Comparison of ENCODE assay signal across 8 cellular contexts in the genomic region with DNA sequence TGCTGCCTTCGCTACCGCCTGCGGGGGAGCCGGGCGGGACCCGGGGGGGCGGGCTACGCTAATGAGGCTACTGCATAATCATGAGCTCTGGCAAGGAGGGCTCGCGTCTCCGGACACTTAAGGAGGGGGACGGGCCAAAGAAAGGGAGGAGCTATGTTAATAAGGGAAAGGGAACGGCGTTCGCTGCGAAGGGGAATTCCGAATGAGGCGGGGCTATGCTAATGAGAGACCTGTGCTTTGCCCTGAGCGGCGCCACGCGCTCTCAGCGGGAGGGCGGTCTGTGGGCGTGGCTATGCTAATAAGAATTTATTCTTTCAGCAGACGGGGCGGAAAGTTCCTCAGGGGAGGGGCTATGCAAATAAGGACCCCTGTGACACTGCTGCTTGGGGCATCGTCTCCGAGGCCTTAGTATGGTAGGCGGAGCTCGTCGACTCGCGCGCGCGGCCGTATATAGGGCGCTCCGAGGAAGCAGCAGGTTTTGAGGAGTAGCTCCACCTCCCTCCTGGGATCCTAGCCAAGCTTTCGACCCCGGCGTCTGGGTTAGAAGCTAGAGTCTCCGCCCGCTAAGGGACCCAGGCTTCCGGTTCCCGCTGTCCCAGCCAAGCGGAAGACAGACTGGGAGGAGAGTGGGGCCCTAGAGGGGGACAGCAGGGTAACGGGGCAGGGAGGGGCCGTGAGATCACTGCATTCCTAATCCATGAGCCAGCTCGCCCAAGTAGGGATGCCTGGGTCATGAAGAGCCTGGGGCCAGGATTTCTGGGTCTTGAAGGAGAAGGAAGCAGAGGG. TPM values are rescaled to one million over a fixed set of nuclear protein-coding genes. Genes with fewer than 3 reads are reported as not detected.
DNase-seq lines count a peak whose midpoint lies in the region; ATAC-seq lines count a peak whose summit lies in the region.

A gene (minus strand): TSS at position 31 of the 786 bp plus-strand sequence. CDS start 45 bp downstream, outside the sequence.

- H3K9me3 ChIP-seq in BLaER1 treated with 17β-estradiol and CSF1 and Interleukin-3, amounts not matched to agents 10 nM and 100 nM (replicated peaks in 1 of 11): no peaks in the 10 kb centered on the region

- H3K4me1 ChIP-seq in BLaER1 treated with 17β-estradiol and CSF1 and Interleukin-3, amounts not matched to agents 10 nM and 100 nM: peaks cover 55 to 80% (median 79%) of the 10 kb centered on the region in 10 experiments

- intact Hi-C loops in dendritic cell treated with granulocyte-macrophage colony-stimulating factor and Interleukin-4, amounts not matched to agents 40 ng/mL and 50 ng/mL, for 4 days (cut with micrococcal nuclease): loop anchor here (1.0 to 5.0 kb wide), 6 partner anchors 24 to 188 kb away; a partner anchor contains a TSS

- peak within 1 kb of the TSS; percentile 99 for H3K4me3 Mint-ChIP-seq in dendritic cell treated with granulocyte-macrophage colony-stimulating factor and Interleukin-4, amounts not matched to agents 40 ng/mL and 50 ng/mL, for 4 days

- H4K20me1 ChIP-seq in BLaER1 treated with 17β-estradiol and CSF1 and Interleukin-3, amounts not matched to agents 10 nM and 100 nM: peaks cover 6 to 20% (median 11%) of the 10 kb centered on the region in 11 experiments; a peak in 18 of 22 replicates

- peaks cover 70% of the 10 kb centered on the region for H3K4me1 Mint-ChIP-seq in dendritic cell treated with granulocyte-macrophage colony-stimulating factor and Interleukin-4, amounts not matched to agents 40 ng/mL and 50 ng/mL, for 4 days (ENCODE audit: low read depth)

- no peaks in the 10 kb centered on the region for H3K9me3 Mint-ChIP-seq in dendritic cell treated with granulocyte-macrophage colony-stimulating factor and Interleukin-4, amounts not matched to agents 40 ng/mL and 50 ng/mL, for 4 days

- DNase-seq in NCI-H748 (lab: John Stamatoyannopoulos, UW; ENCODE audit: unreplicated experiment): peak; percentile 100
- DNase-seq in activated CD4-positive, alpha-beta T cell treated with anti-CD3 and anti-CD28 coated beads, Interleukin-2, amount 50 U/mL, for 24 hours (ENCODE audit: low read depth in 1 of 2, low spot score in 1 of 2): peak; percentile 98 to 100
- DNase-seq in left lobe of liver (ENCODE audit: low spot score): peak; percentile 100
- DNase-seq in stimulated activated CD4-positive, alpha-beta T cell treated with anti-CD3 and anti-CD28 coated beads, Interleukin-2, amount 100 ng/mL, for 4 hours (ENCODE audit: low read depth): peak; percentile 100

- peak within 1 kb of the TSS; percentile 97 to 100 (median 99) for H3K4me2 ChIP-seq in BLaER1 treated with 17β-estradiol and CSF1 and Interleukin-3, amounts not matched to agents 10 nM and 100 nM

- no peaks in the 10 kb centered on the region for H3K27me3 ChIP-seq in BLaER1 treated with 17β-estradiol and CSF1 and Interleukin-3, amounts not matched to agents 10 nM and 100 nM

- peaks cover 3% of the 10 kb centered on the region for H3K27me3 Mint-ChIP-seq in dendritic cell treated with granulocyte-macrophage colony-stimulating factor and Interleukin-4, amounts not matched to agents 40 ng/mL and 50 ng/mL, for 4 days

- peaks cover 53% of the 10 kb centered on the region for H3K36me3 Mint-ChIP-seq in dendritic cell treated with granulocyte-macrophage colony-stimulating factor and Interleukin-4, amounts not matched to agents 40 ng/mL and 50 ng/mL, for 4 days (ENCODE audit: low read depth)

- H3K27ac ChIP-seq in BLaER1 treated with 17β-estradiol and CSF1 and Interleukin-3, amounts not matched to agents 10 nM and 100 nM: peak within 1 kb of the TSS; percentile 92 to 99 (median 97)

- ATAC-seq in GM19351 (IDR thresholded peaks at IDR 0.05; ENCODE audit: unreplicated experiment) (peak; percentile 53), HG03521 (IDR thresholded peaks at IDR 0.05; ENCODE audit: unreplicated experiment) (peak; percentile 46), left lobe of liver (peak; percentile 71)

- peak within 1 kb of the TSS; percentile 100 for H3K27ac Mint-ChIP-seq in dendritic cell treated with granulocyte-macrophage colony-stimulating factor and Interleukin-4, amounts not matched to agents 40 ng/mL and 50 ng/mL, for 4 days

- peak within 1 kb of the TSS; percentile 92 to 100 (median 99) for H3K9ac ChIP-seq in BLaER1 treated with 17β-estradiol and CSF1 and Interleukin-3, amounts not matched to agents 10 nM and 100 nM

- H3K36me3 ChIP-seq in BLaER1 treated with 17β-estradiol and CSF1 and Interleukin-3, amounts not matched to agents 10 nM and 100 nM: peaks cover 8 to 25% (median 13%) of the 10 kb centered on the region in 11 experiments

- H3K4me3 ChIP-seq in BLaER1 treated with 17β-estradiol and CSF1 and Interleukin-3, amounts not matched to agents 10 nM and 100 nM: peak within 1 kb of the TSS; percentile 67 to 99 (median 90)

RNA-seq across cellular contexts. Expression of the gene that starts here (rescaled TPM):
- 8.9 TPM for total RNA-seq in left lobe of liver

Comparison
In these comparisons a context has a peak if more than half of its experiments do, and no peak if none do; other contexts are left out.
1. Peak in every context shown above with its lines: DNase-seq, ATAC-seq, H3K4me3 ChIP-seq and H3K27ac ChIP-seq.